Comparison of ENCODE assay signal across 20 cellular contexts in the genomic region with DNA sequence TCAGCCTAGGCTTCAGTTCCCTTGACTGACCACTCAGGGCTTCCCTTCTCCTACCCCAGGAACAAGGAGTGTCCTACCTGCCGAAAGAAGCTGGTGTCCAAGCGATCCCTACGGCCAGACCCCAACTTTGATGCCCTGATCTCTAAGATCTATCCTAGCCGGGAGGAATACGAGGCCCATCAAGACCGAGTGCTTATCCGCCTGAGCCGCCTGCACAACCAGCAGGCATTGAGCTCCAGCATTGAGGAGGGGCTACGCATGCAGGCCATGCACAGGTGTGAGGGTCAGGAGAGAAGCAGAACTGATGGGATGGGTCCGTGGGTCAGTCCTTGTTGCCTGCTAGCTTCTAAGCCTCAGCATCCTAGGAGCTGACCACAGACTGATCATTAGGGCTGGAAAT. TPM values are rescaled to one million over a fixed set of nuclear protein-coding genes. Genes with fewer than 3 reads are reported as not detected.
DNase-seq lines count a peak whose midpoint lies in the region; ATAC-seq and TF ChIP-seq lines count a peak whose summit lies in the region.
"Had no signal": no experiment of that assay in that cellular context is flagged by ENCODE, and none has a peak within 500 bp of the region (broad histone marks: within the 10 kb centered on the region; RNA-seq: fewer than 3 reads in every experiment).

No MANE protein-coding gene starts in this region.

- no peaks in the 10 kb centered on the region for H3K9me3 ChIP-seq in Caco-2
- H3K9me3 ChIP-seq: breast epithelium, esophagus muscularis mucosa, lower lobe of right lung, tibial artery had no signal

- DNase-seq in T-helper 1 cell (no peak), Caco-2 (no peak), head of caudate nucleus (no peak)
- DNase-seq in activated CD8-positive, alpha-beta T cell treated with anti-CD3 and anti-CD28 coated beads, Interleukin-2, amount 10 ng/mL, durations not matched to agents 7 days and 5 days = no peak
- DNase-seq in naive thymus-derived CD8-positive, alpha-beta T cell = no peak
- DNase-seq: 8988T; activated naive CD4-positive, alpha-beta T cell treated with Interleukin-2 at 50 U/mL for 16 hours; DMS79; lower lobe of right lung; NCI-H1417 treated with DMSO at 0.1 percent for 48 hours; NCI-H2171; NCI-H748 treated with DMSO at 0.1 percent for 48 hours; PC-3 had no signal

- H3K4me3 ChIP-seq in Caco-2 (ENCODE audit: low read depth, low read length) = no peak overlapping the region
- H3K4me3 ChIP-seq: breast epithelium, esophagus muscularis mucosa had no signal

- H3K4me1 Mint-ChIP-seq in T-helper 1 cell treated with Interleukin-12 subunit alpha and Interleukin-12 subunit beta and Interleukin-4 antibody, amounts not matched to agents 30 μg/mL and 1 μg/mL, for 36 hours (ENCODE audit: low read depth) = peaks cover 46% of the 10 kb centered on the region
- H3K4me1 Mint-ChIP-seq in Caco-2 (ENCODE audit: low read depth, unreplicated experiment) = peaks cover 38% of the 10 kb centered on the region
- peaks cover 68% of the 10 kb centered on the region for H3K4me1 Mint-ChIP-seq in activated CD8-positive, alpha-beta T cell treated with anti-CD3 and anti-CD28 coated beads, Interleukin-2, amount 10 ng/mL, durations not matched to agents 7 days and 5 days (ENCODE audit: low read depth)
- peaks cover 47 to 71% (median 64%) of the 10 kb centered on the region in 4 donors for H3K4me1 Mint-ChIP-seq in naive thymus-derived CD8-positive, alpha-beta T cell

- CTCF ChIA-PET in Caco-2 (lab: Charles Lee) = interaction anchor here (2.0 kb wide), 1 partner anchor 39 kb away, joined by 15 read pairs; no protein-coding TSS in a partner anchor
- CTCF ChIA-PET in activated CD8-positive, alpha-beta T cell treated with anti-CD3 and anti-CD28 coated beads, Interleukin-2, amount 10 ng/mL, durations not matched to agents 7 days and 5 days (lab: Charles Lee) = interaction anchor here (1.0 to 2.2 kb wide), 4 partner anchors 38 to 84 kb away, joined by 3 to 10 read pairs (median 3); partner anchors contain the start of gene B3GALT4

- H3K4me1 ChIP-seq in Caco-2 = peaks cover 14% of the 10 kb centered on the region

- peaks cover 29% of the 10 kb centered on the region for H3K27me3 Mint-ChIP-seq in T-helper 1 cell treated with Interleukin-12 subunit alpha and Interleukin-12 subunit beta and Interleukin-4 antibody, amounts not matched to agents 30 μg/mL and 1 μg/mL, for 36 hours (ENCODE audit: low read depth)
- peaks cover 12% of the 10 kb centered on the region for H3K27me3 Mint-ChIP-seq in Caco-2 (ENCODE audit: insufficient read depth, unreplicated experiment)
- H3K27me3 Mint-ChIP-seq in activated CD8-positive, alpha-beta T cell treated with anti-CD3 and anti-CD28 coated beads, Interleukin-2, amount 10 ng/mL, durations not matched to agents 7 days and 5 days (ENCODE audit: low read depth) = peaks cover 11% of the 10 kb centered on the region
- peaks cover 0 to 8% (median 0%) of the 10 kb centered on the region in 5 donors for H3K27me3 Mint-ChIP-seq in naive thymus-derived CD8-positive, alpha-beta T cell

- H3K36me3 ChIP-seq in Caco-2 (ENCODE audit: control insufficient read depth, insufficient read depth, low read length) = peaks cover 4% of the 10 kb centered on the region; the same call in 1 of the 2 replicates
- H3K36me3 ChIP-seq: breast epithelium had no signal

- POLR2A ChIA-PET in Caco-2 (lab: Charles Lee) = interaction anchor here (1.9 kb wide), 1 partner anchor 40 kb away, joined by 7 read pairs; no protein-coding TSS in a partner anchor
- POLR2A ChIA-PET in activated CD8-positive, alpha-beta T cell treated with anti-CD3 and anti-CD28 coated beads, Interleukin-2, amount 10 ng/mL, durations not matched to agents 7 days and 5 days (lab: Charles Lee) = interaction anchor here (2.2 kb wide), 1 partner anchor 11 kb away, joined by 17 read pairs; no protein-coding TSS in a partner anchor
- POLR2A ChIA-PET in naive thymus-derived CD8-positive, alpha-beta T cell (lab: Charles Lee) = interaction anchor here (0.6 to 3.5 kb wide), 9 partner anchors 9 to 238 kb away, joined by 3 to 43 read pairs (median 10); partner anchors contain the start of genes COL11A2, RPS18, RXRB and SLC39A7

- no peak overlapping the region for H3K27ac Mint-ChIP-seq in T-helper 1 cell treated with Interleukin-12 subunit alpha and Interleukin-12 subunit beta and Interleukin-4 antibody, amounts not matched to agents 30 μg/mL and 1 μg/mL, for 36 hours
- no peak overlapping the region for H3K27ac Mint-ChIP-seq in Caco-2 (ENCODE audit: unreplicated experiment)
- H3K27ac Mint-ChIP-seq in activated CD8-positive, alpha-beta T cell treated with anti-CD3 and anti-CD28 coated beads, Interleukin-2, amount 10 ng/mL, durations not matched to agents 7 days and 5 days = peak overlapping the region; percentile 74
- H3K27ac Mint-ChIP-seq in naive thymus-derived CD8-positive, alpha-beta T cell = peak overlapping the region in 9 of 10 donors; percentile 15 to 98 (median 88)

- no peaks in the 10 kb centered on the region for H3K27me3 ChIP-seq in Caco-2 (replicated peaks; ENCODE audit: control insufficient read depth, insufficient read depth, low read length)
- H3K27me3 ChIP-seq: breast epithelium, esophagus muscularis mucosa, tibial artery had no signal

- no peak for ATAC-seq in activated CD8-positive, alpha-beta T cell treated with anti-CD3 and anti-CD28 coated beads, Interleukin-2, amount 10 ng/mL, durations not matched to agents 7 days and 5 days
- ATAC-seq in naive thymus-derived CD8-positive, alpha-beta T cell = no peak
- ATAC-seq in GM18519 (IDR thresholded peaks at IDR 0.05; ENCODE audit: low FRiP score, unreplicated experiment) (no peak), GM21381 (IDR thresholded peaks at IDR 0.05; ENCODE audit: unreplicated experiment) (no peak)
- ATAC-seq: HCT116, lower lobe of right lung, PC-3 had no signal

- BruUV-seq in Caco-2 (replicated peaks; lab: Mats Ljungman, UMichigan) = no TSS peak

- peak overlapping the region; percentile 92 for H3K4me3 Mint-ChIP-seq in T-helper 1 cell treated with Interleukin-12 subunit alpha and Interleukin-12 subunit beta and Interleukin-4 antibody, amounts not matched to agents 30 μg/mL and 1 μg/mL, for 36 hours
- H3K4me3 Mint-ChIP-seq in Caco-2 (ENCODE audit: unreplicated experiment) = peak overlapping the region; percentile 98
- peak overlapping the region; percentile 80 for H3K4me3 Mint-ChIP-seq in activated CD8-positive, alpha-beta T cell treated with anti-CD3 and anti-CD28 coated beads, Interleukin-2, amount 10 ng/mL, durations not matched to agents 7 days and 5 days
- H3K4me3 Mint-ChIP-seq in naive thymus-derived CD8-positive, alpha-beta T cell = peak overlapping the region in 9 of 10 donors; percentile 42 to 99 (median 93)

- no peak for TF ChIP-seq CTCF in Caco-2 (IDR thresholded peaks at IDR 0.05; ENCODE audit: insufficient read depth in 1 of 2, low read depth in 1 of 2, low read length in 1 of 2, severe bottlenecking in 1 of 2, unreplicated experiment in 1 of 2)

- H3K9me3 Mint-ChIP-seq in T-helper 1 cell treated with Interleukin-12 subunit alpha and Interleukin-12 subunit beta and Interleukin-4 antibody, amounts not matched to agents 30 μg/mL and 1 μg/mL, for 36 hours = no peaks in the 10 kb centered on the region
- H3K9me3 Mint-ChIP-seq in Caco-2 (ENCODE audit: unreplicated experiment) = no peaks in the 10 kb centered on the region
- no peaks in the 10 kb centered on the region for H3K9me3 Mint-ChIP-seq in activated CD8-positive, alpha-beta T cell treated with anti-CD3 and anti-CD28 coated beads, Interleukin-2, amount 10 ng/mL, durations not matched to agents 7 days and 5 days (ENCODE audit: insufficient read depth)
- no peaks in the 10 kb centered on the region for H3K9me3 Mint-ChIP-seq in naive thymus-derived CD8-positive, alpha-beta T cell

- intact Hi-C loops in Caco-2 (cut with micrococcal nuclease; ENCODE audit: unreplicated experiment) (no loop called here), head of caudate nucleus (cut with DNase I) (loop anchor here (10.0 kb wide), 2 partner anchors 205 to 235 kb away; partner anchors contain the start of genes CUTA and PHF1)

- peaks cover 28% of the 10 kb centered on the region for H3K36me3 Mint-ChIP-seq in T-helper 1 cell treated with Interleukin-12 subunit alpha and Interleukin-12 subunit beta and Interleukin-4 antibody, amounts not matched to agents 30 μg/mL and 1 μg/mL, for 36 hours (ENCODE audit: low read depth)
- peaks cover 52% of the 10 kb centered on the region for H3K36me3 Mint-ChIP-seq in Caco-2 (ENCODE audit: insufficient read depth, unreplicated experiment)
- peaks cover 20% of the 10 kb centered on the region for H3K36me3 Mint-ChIP-seq in activated CD8-positive, alpha-beta T cell treated with anti-CD3 and anti-CD28 coated beads, Interleukin-2, amount 10 ng/mL, durations not matched to agents 7 days and 5 days (ENCODE audit: low read depth)
- peaks cover 0 to 24% (median 7%) of the 10 kb centered on the region in 3 donors for H3K36me3 Mint-ChIP-seq in naive thymus-derived CD8-positive, alpha-beta T cell

RNA-seq across cellular contexts. Expression of gene RING1, which starts 1.6 kb away (rescaled TPM):
- 31.3 and 32.0 TPM in 2 replicates for total RNA-seq in Caco-2 (2022)
- 10 to 100 TPM; 39.8 to 44.6 TPM for total RNA-seq in activated CD8-positive, alpha-beta T cell treated with anti-CD3 and anti-CD28 coated beads, Interleukin-2, amount 10 ng/mL, durations not matched to agents 7 days and 5 days
- 10 to 100 TPM; 58.3 to 59.1 TPM for total RNA-seq in naive thymus-derived CD8-positive, alpha-beta T cell
- 10 to 100 TPM; 12.1 to 12.5 (median 12.4) TPM for polyA plus RNA-seq in naive thymus-derived CD8-positive, alpha-beta T cell

RNA-seq across cellular contexts. Expression of gene HSD17B8, which starts 5.4 kb away (rescaled TPM):
- total RNA-seq in Caco-2 (2022) = 10.0 and 12.5 TPM in 2 replicates
- total RNA-seq in activated CD8-positive, alpha-beta T cell treated with anti-CD3 and anti-CD28 coated beads, Interleukin-2, amount 10 ng/mL, durations not matched to agents 7 days and 5 days = 10 to 100 TPM; 13.9 to 14.1 TPM
- total RNA-seq in naive thymus-derived CD8-positive, alpha-beta T cell = 10 to 100 TPM; 28.7 to 29.0 TPM
- polyA plus RNA-seq in naive thymus-derived CD8-positive, alpha-beta T cell = 10 to 100 TPM; 75.0 to 79.2 (median 75.9) TPM

RNA-seq across cellular contexts. Expression of gene SLC39A7, which starts 9.2 kb away (rescaled TPM):
- total RNA-seq in Caco-2 (2022) = 140 and 141 TPM in 2 replicates
- 10 to 100 TPM; 45.6 to 50.8 TPM for total RNA-seq in activated CD8-positive, alpha-beta T cell treated with anti-CD3 and anti-CD28 coated beads, Interleukin-2, amount 10 ng/mL, durations not matched to agents 7 days and 5 days
- 10 to 100 TPM; 35.5 to 36.4 TPM for total RNA-seq in naive thymus-derived CD8-positive, alpha-beta T cell
- polyA plus RNA-seq in naive thymus-derived CD8-positive, alpha-beta T cell = 10 to 100 TPM; 18.8 to 23.8 (median 21.8) TPM

RNA-seq across cellular contexts. Expression of gene RXRB, which starts 9.4 kb away (rescaled TPM):
- total RNA-seq in Caco-2 (2022) = 29.5 and 30.4 TPM in 2 replicates
- total RNA-seq in activated CD8-positive, alpha-beta T cell treated with anti-CD3 and anti-CD28 coated beads, Interleukin-2, amount 10 ng/mL, durations not matched to agents 7 days and 5 days = 10 to 100 TPM; 33.5 to 34.5 TPM
- total RNA-seq in naive thymus-derived CD8-positive, alpha-beta T cell = 100 to 1,000 TPM; 126 to 127 TPM
- polyA plus RNA-seq in naive thymus-derived CD8-positive, alpha-beta T cell = 10 to 100 TPM in 1 of 3 donors, 1 to 10 TPM in 2; 6.6 to 10.9 (median 7.3) TPM

RNA-seq across cellular contexts. Expression of gene COL11A2, which starts 17.6 kb away (rescaled TPM):
- total RNA-seq in Caco-2 (2022) = 1.3 and 1.5 TPM in 2 replicates
- under 1 TPM; 0.71 to 0.83 TPM for total RNA-seq in activated CD8-positive, alpha-beta T cell treated with anti-CD3 and anti-CD28 coated beads, Interleukin-2, amount 10 ng/mL, durations not matched to agents 7 days and 5 days
- total RNA-seq in naive thymus-derived CD8-positive, alpha-beta T cell = 1 to 10 TPM; 7.5 to 8.0 TPM
- polyA plus RNA-seq in naive thymus-derived CD8-positive, alpha-beta T cell = under 1 TPM; 0.08 to 0.48 (median 0.13) TPM

Comparison
In these comparisons a context has a peak if more than half of its experiments do, and no peak if none do; other contexts are left out.
1. H3K27ac Mint-ChIP-seq: peak in activated CD8-positive, alpha-beta T cell treated with anti-CD3 and anti-CD28 coated beads, Interleukin-2, amount 10 ng/mL, durations not matched to agents 7 days and 5 days (single experiment) and naive thymus-derived CD8-positive, alpha-beta T cell (9 of 10); none in T-helper 1 cell treated with Interleukin-12 subunit alpha and Interleukin-12 subunit beta and Interleukin-4 antibody, amounts not matched to agents 30 μg/mL and 1 μg/mL, for 36 hours (single experiment) and Caco-2 (single experiment).
2. Peak in every context shown above with its lines, with median percentiles within 50 percentile points of each other: H3K4me3 Mint-ChIP-seq.